9 cellular contexts compared by ENCODE assay signal in the genomic region with DNA sequence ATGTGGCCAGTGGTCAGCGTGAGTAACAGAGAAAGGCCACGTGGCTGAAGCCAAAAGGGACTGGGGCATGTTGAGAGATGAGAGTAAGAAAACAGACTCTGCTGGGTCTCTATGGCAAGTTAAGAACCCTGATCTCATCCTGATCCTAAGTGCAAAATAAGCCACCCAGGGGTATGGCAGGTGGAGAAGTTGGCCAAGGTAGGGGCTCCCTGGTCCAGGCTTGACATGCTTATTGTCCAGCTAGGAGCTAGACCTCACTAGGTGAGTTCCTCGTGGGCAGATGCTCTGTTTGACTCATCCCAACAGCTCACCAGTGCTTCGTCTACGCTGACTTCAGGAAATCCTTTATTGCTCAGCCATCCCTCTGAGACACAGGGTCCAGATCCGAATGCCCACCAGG.
"Had no signal": no experiment of that assay in that cellular context is flagged by ENCODE, and none has a peak within 500 bp of the region (broad histone marks: within the 10 kb centered on the region; RNA-seq: fewer than 3 reads in every experiment).

No MANE protein-coding gene starts in this region.

- H3K27ac ChIP-seq: GM23248, HL-60 had no signal

- H3K9me3 ChIP-seq: HAP-1 had no signal

- H3K36me3 ChIP-seq: HAP-1 had no signal

- H3K4me3 ChIP-seq: GM23248, HAP-1, K562 had no signal

- ATAC-seq: HCT116, K562 had no signal

- H3K27ac Mint-ChIP-seq: HFFc6 had no signal

- H3K9me3 Mint-ChIP-seq: HFFc6 had no signal

- H3K9ac ChIP-seq: GM23248 had no signal

- H3K4me3 Mint-ChIP-seq: HFFc6 had no signal

- FAIRE-seq: K562 had no signal

- DNase-seq: GM23248, GOT3, H7, HFFc6, IMR-90 had no signal

- H3K4me1 ChIP-seq: HAP-1 had no signal

- H2AFZ ChIP-seq: GM23248 had no signal
